Comparison of ENCODE assay signal across 9 cellular contexts in genomic region chr18:11149441-11150270, GRCh38. TPM values are rescaled to one million over a fixed set of nuclear protein-coding genes. Genes with fewer than 3 reads are reported as not detected.
DNase-seq lines count a peak whose midpoint lies in the region; ATAC-seq and TF ChIP-seq lines count a peak whose summit lies in the region.
"Had no signal": no experiment of that assay in that cellular context is flagged by ENCODE, and none has a peak within 500 bp of the region (broad histone marks: within the 10 kb centered on the region; RNA-seq: fewer than 3 reads in every experiment).

TSS of gene PIEZO2 (minus strand) at chr18:11149569. CDS start at chr18:11148588, 981 bp downstream.

- H3K9me3 Mint-ChIP-seq in activated CD4-positive, alpha-beta T cell treated with anti-CD3 and anti-CD28 coated beads, Interleukin-2, amount 10 ng/mL, durations not matched to agents 24 days and 14 days = no peaks in the 10 kb centered on the region
- no peaks in the 10 kb centered on the region for H3K9me3 Mint-ChIP-seq in activated CD4-positive, alpha-beta T cell treated with anti-CD3 and anti-CD28 coated beads, Interleukin-2, amount 10 ng/mL, durations not matched to agents 7 days and 5 days
- H3K9me3 Mint-ChIP-seq in MCF 10A (ENCODE audit: unreplicated experiment) = no peaks in the 10 kb centered on the region
- H3K9me3 Mint-ChIP-seq: activated naive CD8-positive, alpha-beta T cell treated with anti-CD3 and anti-CD28 coated beads, Interleukin-2, amount 10 ng/mL, durations not matched to agents 7 days and 5 days had no signal

- no peak within 1 kb of the TSS for H3K4me3 Mint-ChIP-seq in activated CD4-positive, alpha-beta T cell treated with anti-CD3 and anti-CD28 coated beads, Interleukin-2, amount 10 ng/mL, durations not matched to agents 24 days and 14 days
- H3K4me3 Mint-ChIP-seq in activated CD4-positive, alpha-beta T cell treated with anti-CD3 and anti-CD28 coated beads, Interleukin-2, amount 10 ng/mL, durations not matched to agents 7 days and 5 days = no peak within 1 kb of the TSS
- H3K4me3 Mint-ChIP-seq in MCF 10A (ENCODE audit: unreplicated experiment) = no peak within 1 kb of the TSS
- H3K4me3 Mint-ChIP-seq: activated naive CD8-positive, alpha-beta T cell treated with anti-CD3 and anti-CD28 coated beads, Interleukin-2, amount 10 ng/mL, durations not matched to agents 7 days and 5 days had no signal

- intact Hi-C loops in activated CD4-positive, alpha-beta T cell treated with anti-CD3 and anti-CD28 coated beads, Interleukin-2, amount 10 ng/mL, durations not matched to agents 24 days and 14 days (cut with micrococcal nuclease) = loop anchor here (5.0 kb wide), 1 partner anchor 297 kb away; no protein-coding TSS in a partner anchor
- intact Hi-C loops in sciatic nerve (cut with DNase I) (loop anchor here (5.0 to 10.0 kb wide), 2 partner anchors 107 to 305 kb away; no protein-coding TSS in a partner anchor), MCF 10A (cut with micrococcal nuclease) (loop anchor here (10.0 kb wide), 1 partner anchor 485 kb away; no protein-coding TSS in a partner anchor)

- POLR2A ChIA-PET in activated CD4-positive, alpha-beta T cell treated with anti-CD3 and anti-CD28 coated beads, Interleukin-2, amount 10 ng/mL, durations not matched to agents 7 days and 5 days (lab: Charles Lee) = no interaction called here
- POLR2A ChIA-PET in MCF 10A (lab: Yijun Ruan, JAX) = interaction anchor here (1.3 kb wide), 1 partner anchor 296 kb away, joined by 3 read pairs; no protein-coding TSS in a partner anchor

- H3K27me3 Mint-ChIP-seq in activated CD4-positive, alpha-beta T cell treated with anti-CD3 and anti-CD28 coated beads, Interleukin-2, amount 10 ng/mL, durations not matched to agents 24 days and 14 days = peaks cover 39% of the 10 kb centered on the region
- peaks cover 51% of the 10 kb centered on the region for H3K27me3 Mint-ChIP-seq in activated CD4-positive, alpha-beta T cell treated with anti-CD3 and anti-CD28 coated beads, Interleukin-2, amount 10 ng/mL, durations not matched to agents 7 days and 5 days
- H3K27me3 Mint-ChIP-seq in MCF 10A (ENCODE audit: insufficient read depth, unreplicated experiment) = peaks cover 54% of the 10 kb centered on the region

- H3K4me1 Mint-ChIP-seq in activated CD4-positive, alpha-beta T cell treated with anti-CD3 and anti-CD28 coated beads, Interleukin-2, amount 10 ng/mL, durations not matched to agents 24 days and 14 days = peaks cover 2% of the 10 kb centered on the region
- H3K4me1 Mint-ChIP-seq in activated CD4-positive, alpha-beta T cell treated with anti-CD3 and anti-CD28 coated beads, Interleukin-2, amount 10 ng/mL, durations not matched to agents 7 days and 5 days = no peaks in the 10 kb centered on the region
- H3K4me1 Mint-ChIP-seq in MCF 10A (ENCODE audit: insufficient read depth, unreplicated experiment) = no peaks in the 10 kb centered on the region

- no peak within 1 kb of the TSS for H3K27ac Mint-ChIP-seq in activated CD4-positive, alpha-beta T cell treated with anti-CD3 and anti-CD28 coated beads, Interleukin-2, amount 10 ng/mL, durations not matched to agents 24 days and 14 days
- H3K27ac Mint-ChIP-seq in activated CD4-positive, alpha-beta T cell treated with anti-CD3 and anti-CD28 coated beads, Interleukin-2, amount 10 ng/mL, durations not matched to agents 7 days and 5 days = no peak within 1 kb of the TSS
- H3K27ac Mint-ChIP-seq in MCF 10A (ENCODE audit: low read depth, unreplicated experiment) = no peak within 1 kb of the TSS
- H3K27ac Mint-ChIP-seq: activated naive CD8-positive, alpha-beta T cell treated with anti-CD3 and anti-CD28 coated beads, Interleukin-2, amount 10 ng/mL, durations not matched to agents 7 days and 5 days had no signal

- peak within 1 kb of the TSS; percentile 63 for H3K4me3 ChIP-seq in adipocyte (ENCODE audit: low read length)

- ATAC-seq in HG03108 (IDR thresholded peaks at IDR 0.05; ENCODE audit: unreplicated experiment) (peak; percentile 60), sciatic nerve (peak; percentile 89)

- H3K9me3 ChIP-seq in adipocyte (ENCODE audit: control insufficient read depth, low read length) = no peaks in the 10 kb centered on the region

- H3K36me3 Mint-ChIP-seq in activated CD4-positive, alpha-beta T cell treated with anti-CD3 and anti-CD28 coated beads, Interleukin-2, amount 10 ng/mL, durations not matched to agents 24 days and 14 days (ENCODE audit: low read depth) = no peaks in the 10 kb centered on the region
- H3K36me3 Mint-ChIP-seq in activated CD4-positive, alpha-beta T cell treated with anti-CD3 and anti-CD28 coated beads, Interleukin-2, amount 10 ng/mL, durations not matched to agents 7 days and 5 days (ENCODE audit: low read depth) = no peaks in the 10 kb centered on the region
- no peaks in the 10 kb centered on the region for H3K36me3 Mint-ChIP-seq in MCF 10A (ENCODE audit: insufficient read depth, unreplicated experiment)
- H3K36me3 Mint-ChIP-seq: activated naive CD8-positive, alpha-beta T cell treated with anti-CD3 and anti-CD28 coated beads, Interleukin-2, amount 10 ng/mL, durations not matched to agents 7 days and 5 days had no signal

- no peak within 1 kb of the TSS for H3K9ac ChIP-seq in adipocyte (ENCODE audit: low read length)

- CTCF ChIA-PET in activated CD4-positive, alpha-beta T cell treated with anti-CD3 and anti-CD28 coated beads, Interleukin-2, amount 10 ng/mL, durations not matched to agents 7 days and 5 days (lab: Charles Lee) = no interaction called here
- CTCF ChIA-PET in MCF 10A (lab: Yijun Ruan, JAX) = interaction anchor here (1.2 kb wide), 1 partner anchor 12 kb away, joined by 3 read pairs; no protein-coding TSS in a partner anchor

- no peak for TF ChIP-seq CTCF in MCF 10A (IDR thresholded peaks at IDR 0.05; ENCODE audit: unreplicated experiment)

- peaks cover 2% of the 10 kb centered on the region for H3K4me1 ChIP-seq in adipocyte (ENCODE audit: control insufficient read depth, insufficient read depth, low read length)

- peaks cover 58% of the 10 kb centered on the region for H3K27me3 ChIP-seq in adipocyte (replicated peaks; ENCODE audit: control insufficient read depth, insufficient read depth, low read length)

- no peaks in the 10 kb centered on the region for H3K36me3 ChIP-seq in adipocyte (ENCODE audit: control insufficient read depth, insufficient read depth, low read length, severe bottlenecking)

- BruUV-seq in MCF 10A (replicated peaks; lab: Mats Ljungman, UMichigan) = no TSS peak

- DNase-seq in activated CD4-positive, alpha-beta T cell treated with anti-CD3 and anti-CD28 coated beads, Interleukin-2, amount 10 ng/mL, durations not matched to agents 24 days and 14 days = peak; percentile 56
- no peak for DNase-seq in activated CD4-positive, alpha-beta T cell treated with anti-CD3 and anti-CD28 coated beads, Interleukin-2, amount 10 ng/mL, durations not matched to agents 7 days and 5 days
- DNase-seq in adipocyte (ENCODE audit: low read depth) (peak; percentile 93), hippocampal formation (lab: John Stamatoyannopoulos, UW) (peak; percentile 74 to 80), sciatic nerve (ENCODE audit: low spot score) (peak; percentile 80), MCF 10A (ENCODE audit: unreplicated experiment) (no peak)
- no peak for DNase-seq in activated CD8-positive, alpha-beta memory T cell treated with anti-CD3 and anti-CD28 coated beads for 24 hours
- DNase-seq: activated naive CD8-positive, alpha-beta T cell treated with anti-CD3 and anti-CD28 coated beads, Interleukin-2, amount 10 ng/mL, durations not matched to agents 7 days and 5 days had no signal

RNA-seq across cellular contexts. Expression of gene PIEZO2, which starts in this region (rescaled TPM):
- not detected in 2 replicates for total RNA-seq in activated CD4-positive, alpha-beta T cell treated with anti-CD3 and anti-CD28 coated beads, Interleukin-2, amount 10 ng/mL, durations not matched to agents 24 days and 14 days
- total RNA-seq in activated CD4-positive, alpha-beta T cell treated with anti-CD3 and anti-CD28 coated beads, Interleukin-2, amount 10 ng/mL, durations not matched to agents 7 days and 5 days = not detected
- total RNA-seq in sciatic nerve (26.8 TPM), MCF 10A (2022) (0.49 and 0.93 TPM in 2 replicates)
- total RNA-seq: activated naive CD8-positive, alpha-beta T cell treated with anti-CD3 and anti-CD28 coated beads, Interleukin-2, amount 10 ng/mL, durations not matched to agents 7 days and 5 days had no signal

Comparison
In these comparisons a context has a peak if more than half of its experiments do, and no peak if none do; other contexts are left out.
1. RNA of gene PIEZO2 (total RNA-seq): 26.8 TPM in sciatic nerve (single experiment); 0.49 to 0.93 TPM in MCF 10A, not detected in activated CD4-positive, alpha-beta T cell treated with anti-CD3 and anti-CD28 coated beads, Interleukin-2, amount 10 ng/mL, durations not matched to agents 24 days and 14 days and not detected in activated CD4-positive, alpha-beta T cell treated with anti-CD3 and anti-CD28 coated beads, Interleukin-2, amount 10 ng/mL, durations not matched to agents 7 days and 5 days; every median in the first group is over 10 times any median in the second.
2. Peak in DNase-seq in activated CD4-positive, alpha-beta T cell treated with anti-CD3 and anti-CD28 coated beads, Interleukin-2, amount 10 ng/mL, durations not matched to agents 24 days and 14 days; RNA of the gene not detected or under 1 TPM.
3. DNase-seq: peak in adipocyte (single experiment), hippocampal formation (2 of 2) and sciatic nerve (single experiment); none in activated CD4-positive, alpha-beta T cell treated with anti-CD3 and anti-CD28 coated beads, Interleukin-2, amount 10 ng/mL, durations not matched to agents 7 days and 5 days (single experiment), activated CD8-positive, alpha-beta memory T cell treated with anti-CD3 and anti-CD28 coated beads for 24 hours (single experiment) and MCF 10A (single experiment).